ENCODE assay signal across 8 cellular contexts in genomic region chr7:140316165-140316661, GRCh38.
DNase-seq lines count a peak whose midpoint lies in the region; ATAC-seq, FAIRE-seq and TF ChIP-seq lines count a peak whose summit lies in the region.

No MANE protein-coding gene starts in this region.

- peak overlapping the region; percentile 59 for H3K4me3 ChIP-seq in GM23248
- peak overlapping the region in 1 of 2 experiments; percentile 25; a peak in 2 of 4 replicates for H3K4me3 ChIP-seq in Panc1 (ENCODE audit: low read depth in 2 of 2, low read length in 2 of 2)
- no peak overlapping the region for H3K4me3 ChIP-seq in endothelial cell of umbilical vein (replicated peaks in 1 of 3; ENCODE audit: insufficient read depth in 1 of 3, low read depth in 1 of 3, low read length in 3 of 3)
- peak overlapping the region in 1 of 2 donors; percentile 35 for H3K4me3 ChIP-seq in muscle layer of colon (ENCODE audit: low read depth in 1 of 2, low read length in 2 of 2)

- FAIRE-seq in endothelial cell of umbilical vein (lab: Jason Lieb, UNC): peak; percentile 69

- BruUV-seq in Panc1 (replicated peaks; lab: Mats Ljungman, UMichigan) (no TSS peak), endothelial cell of umbilical vein (replicated peaks; lab: Mats Ljungman, UMichigan) (no TSS peak)

- in situ Hi-C loops in GM23248 (cut with MboI): no loop called here
- in situ Hi-C loops in Panc1 (cut with HindIII; ENCODE audit: low pct_unique_long_range_greater_than_20kb, low sequenced_read_pairs): no loop called here
- in situ Hi-C loops in GM13976 (cut with MboI; ENCODE audit: low sequenced_read_pairs, unreplicated experiment): no loop called here

- CTCF ChIA-PET in Panc1 (lab: Charles Lee) (interaction anchor here (0.6 to 0.8 kb wide), 3 partner anchors 8 to 24 kb away, joined by 3 to 7 read pairs (median 3); no protein-coding TSS in a partner anchor), endothelial cell of umbilical vein (lab: Charles Lee) (interaction anchor here (0.7 to 1.2 kb wide), 2 partner anchors 9 to 133 kb away, joined by 3 to 7 read pairs; no protein-coding TSS in a partner anchor)

- 1 to 3% methylated on average over 7 of the region's 7 CpGs for WGBS in GM23248 (ENCODE audit: low coverage in 1 of 2, low lambda C conversion rate in 2 of 2, missing lambda C conversion rate in 2 of 2), 2 experiments

- H3K9me1 ChIP-seq in endothelial cell of umbilical vein (replicated peaks; ENCODE audit: control insufficient read depth, extremely low read depth, insufficient read depth, low read length): no peaks in the 10 kb centered on the region

- H4K20me1 ChIP-seq in GM23248 (ENCODE audit: insufficient read depth) (no peaks in the 10 kb centered on the region), endothelial cell of umbilical vein (replicated peaks; ENCODE audit: control insufficient read depth, extremely low read depth, insufficient read depth, low read length) (no peaks in the 10 kb centered on the region)

- H3K36me3 ChIP-seq in GM23248 (ENCODE audit: low read depth) (no peaks in the 10 kb centered on the region), Panc1 (ENCODE audit: control insufficient read depth, insufficient read depth, low read length) (no peaks in the 10 kb centered on the region), endothelial cell of umbilical vein (ENCODE audit: control insufficient read depth in 2 of 2, extremely low read depth in 1 of 2, insufficient read depth in 2 of 2, low read length in 2 of 2) (no peaks in the 10 kb centered on the region), muscle layer of colon (ENCODE audit: insufficient read depth, low read length) (no peaks in the 10 kb centered on the region)

- dilution Hi-C loops in endothelial cell of umbilical vein (cut with MboI; ENCODE audit: extremely low pct_ligation_motif_present, low sequenced_read_pairs): no loop called here

- peak; percentile 97 for DNase-seq in GM23248
- peak; percentile 25 for DNase-seq in Panc1 (ENCODE audit: low read depth, low spot score)
- peak; percentile 27 for DNase-seq in endothelial cell of umbilical vein (ENCODE audit: low read depth, low spot score)
- DNase-seq in NAMALWA (ENCODE audit: low spot score): no peak
- no peak for DNase-seq in GM13976 (ENCODE audit: low spot score)
- DNase-seq in NOMO-1 treated with dmso at 0.1 percent for 144 hours (lab: John Stamatoyannopoulos, UW; ENCODE audit: unreplicated experiment): no peak

- H3K4me1 ChIP-seq in GM23248 (ENCODE audit: insufficient read depth): peaks cover 31% of the 10 kb centered on the region
- peaks cover 23% of the 10 kb centered on the region for H3K4me1 ChIP-seq in Panc1 (ENCODE audit: control insufficient read depth, insufficient read depth, low read length)
- H3K4me1 ChIP-seq in endothelial cell of umbilical vein (ENCODE audit: control insufficient read depth, extremely low read depth, insufficient read depth, low read length): no peaks in the 10 kb centered on the region
- H3K4me1 ChIP-seq in muscle layer of colon (ENCODE audit: insufficient read depth, low read length): peaks cover 26% of the 10 kb centered on the region

- H3K27me3 ChIP-seq in GM23248 (replicated peaks; ENCODE audit: insufficient read depth) (no peaks in the 10 kb centered on the region), Panc1 (ENCODE audit: control insufficient read depth, insufficient read depth, low read length) (no peaks in the 10 kb centered on the region), endothelial cell of umbilical vein (ENCODE audit: control insufficient read depth in 2 of 2, insufficient read depth in 2 of 2, low read length in 2 of 2) (no peaks in the 10 kb centered on the region), muscle layer of colon (ENCODE audit: control insufficient read depth in 1 of 2, insufficient read depth in 2 of 2, low read length in 2 of 2) (no peaks in the 10 kb centered on the region)

- H3K9me3 ChIP-seq in GM23248 (ENCODE audit: low read depth): no peaks in the 10 kb centered on the region
- H3K9me3 ChIP-seq in Panc1 (ENCODE audit: control insufficient read depth, insufficient read depth, low read depth, low read length): peaks cover 3% of the 10 kb centered on the region; the same call in 1 of the 2 replicates
- no peaks in the 10 kb centered on the region for H3K9me3 ChIP-seq in endothelial cell of umbilical vein (replicated peaks; ENCODE audit: control insufficient read depth, insufficient read depth, low read length)
- H3K9me3 ChIP-seq in muscle layer of colon (ENCODE audit: low read length): no peaks in the 10 kb centered on the region

- TF ChIP-seq CTCF in Panc1 (IDR thresholded peaks at IDR 0.05): no peak
- TF ChIP-seq CTCF in endothelial cell of umbilical vein (IDR thresholded peaks at IDR 0.05; ENCODE audit: extremely low read depth in 1 of 2, insufficient read depth in 1 of 2, low read depth in 1 of 2, low read length in 2 of 2): no peak
- TF ChIP-seq CTCF in GM13976 (IDR thresholded peaks at IDR 0.05; ENCODE audit: borderline replicate concordance, control extremely low read depth, extremely low read depth, insufficient read depth, missing control alignments): no peak

- peaks cover 22% of the 10 kb centered on the region for H3F3A ChIP-seq in GM23248 (ENCODE audit: insufficient read depth)

- TF ChIP-seq POLR2A in endothelial cell of umbilical vein (IDR thresholded peaks at IDR 0.05; ENCODE audit: low read depth, low read length): no peak

- peak overlapping the region; percentile 75 for H3K9ac ChIP-seq in GM23248
- H3K9ac ChIP-seq in endothelial cell of umbilical vein (replicated peaks; ENCODE audit: extremely low read depth, insufficient read depth, low read length): no peak overlapping the region
- peak overlapping the region; percentile 26 for H3K9ac ChIP-seq in muscle layer of colon (ENCODE audit: low read length)

- H3K79me2 ChIP-seq in GM23248 (ENCODE audit: insufficient read depth) (no peaks in the 10 kb centered on the region), endothelial cell of umbilical vein (ENCODE audit: control insufficient read depth, insufficient read depth, low read length) (no peaks in the 10 kb centered on the region)

- H3K4me2 ChIP-seq in GM23248 (ENCODE audit: unreplicated experiment): peak overlapping the region; percentile 84
- no peak overlapping the region for H3K4me2 ChIP-seq in endothelial cell of umbilical vein (ENCODE audit: insufficient read depth, low read length)

- H2AFZ ChIP-seq in GM23248 (peak overlapping the region; percentile 87), endothelial cell of umbilical vein (ENCODE audit: low read depth, low read length) (peak overlapping the region; percentile 32)

- H3K27ac ChIP-seq in GM23248 (peak overlapping the region; percentile 86), Panc1 (ENCODE audit: low read length) (no peak overlapping the region), endothelial cell of umbilical vein (ENCODE audit: insufficient read depth, low read depth, low read length) (no peak overlapping the region), muscle layer of colon (ENCODE audit: low read depth, low read length) (peak overlapping the region; percentile 86)

- H3K9me2 ChIP-seq in GM23248 (ENCODE audit: insufficient read depth): no peaks in the 10 kb centered on the region

- ATAC-seq in Panc1: peak; percentile 76
- ATAC-seq in GM19324 (IDR thresholded peaks at IDR 0.05; ENCODE audit: low FRiP score, unreplicated experiment): no peak

- POLR2A ChIA-PET in Panc1 (lab: Charles Lee) (interaction anchor here (0.5 kb wide), 1 partner anchor 90 kb away, joined by 7 read pairs; no protein-coding TSS in a partner anchor), endothelial cell of umbilical vein (lab: Charles Lee) (no interaction called here)

- intact Hi-C loops in Panc1 (cut with micrococcal nuclease; ENCODE audit: unreplicated experiment) (no loop called here), endothelial cell of umbilical vein (cut with micrococcal nuclease) (no loop called here)

TF ChIP-seq in endothelial cell of umbilical vein, 7 proteins besides CTCF, POLR2A, EP300 and RAD21:
- TF ChIP-seq FOS (IDR thresholded peaks at IDR 0.05; ENCODE audit: borderline replicate concordance, insufficient read depth, low read length): peak; percentile 26
- no peak for TF ChIP-seq POLR2AphosphoS5 (IDR thresholded peaks at IDR 0.05; ENCODE audit: insufficient read depth, low read depth, low read length)
- no peak for TF ChIP-seq JUN (IDR thresholded peaks at IDR 0.05; ENCODE audit: borderline replicate concordance, insufficient read depth, insufficient read length, low read depth)

Comparison
In these comparisons a context has a peak if more than half of its experiments do, and no peak if none do; other contexts are left out.
1. DNase-seq: peak in GM23248 (single experiment), Panc1 (single experiment) and endothelial cell of umbilical vein (single experiment); none in NAMALWA (single experiment), GM13976 (single experiment) and NOMO-1 treated with dmso at 0.1 percent for 144 hours (single experiment).
2. H3K27ac ChIP-seq: peak in GM23248 (single experiment) and muscle layer of colon (single experiment); none in Panc1 (single experiment) and endothelial cell of umbilical vein (single experiment).